In genomic region chr6:7238900-7239589, GRCh38 we compare ENCODE assay signal across 8 cellular contexts.
DNase-seq lines count a peak whose midpoint lies in the region; ATAC-seq and TF ChIP-seq lines count a peak whose summit lies in the region.
"Had no signal": no experiment of that assay in that cellular context is flagged by ENCODE, and none has a peak within 500 bp of the region (broad histone marks: within the 10 kb centered on the region; RNA-seq: fewer than 3 reads in every experiment).

No MANE protein-coding gene starts in this region.

- intact Hi-C loops in colonic mucosa (cut with DNase I) = no loop called here
- intact Hi-C loops in lower leg skin (cut with DNase I; ENCODE audit: low total_unique reads) = loop anchor here (10.0 kb wide), 1 partner anchor 334 kb away; no protein-coding TSS in a partner anchor

- peaks cover 25% of the 10 kb centered on the region for H3K4me1 ChIP-seq in colonic mucosa

- 31 to 43% methylated on average over 10 of the region's 10 CpGs for WGBS in lower leg skin, 2 donors

- TF ChIP-seq CTCF in colonic mucosa (IDR thresholded peaks at IDR 0.05) = peak; percentile 68
- peak in 1 of 3 donors; percentile 63 for TF ChIP-seq CTCF in lower leg skin (IDR thresholded peaks at IDR 0.05)

- no peaks in the 10 kb centered on the region for H3K9me3 ChIP-seq in colonic mucosa

- ATAC-seq in GM18502 (IDR thresholded peaks at IDR 0.05; ENCODE audit: poor library complexity, unreplicated experiment) = peak; percentile 49
- peak; percentile 46 for ATAC-seq in HG03280 (IDR thresholded peaks at IDR 0.05; ENCODE audit: unreplicated experiment)

- no peak overlapping the region for H3K4me3 ChIP-seq in colonic mucosa
- H3K4me3 ChIP-seq in lower leg skin (ENCODE audit: low read depth, poor library complexity, severe bottlenecking) = no peak overlapping the region
- H3K4me3 ChIP-seq: skin epidermis had no signal

- H3K27me3 ChIP-seq in colonic mucosa = no peaks in the 10 kb centered on the region

- H3K36me3 ChIP-seq in colonic mucosa = peaks cover 3% of the 10 kb centered on the region

- peak; percentile 64 for DNase-seq in NCI-H510A (lab: John Stamatoyannopoulos, UW)
- DNase-seq in activated CD4-positive, alpha-beta T cell treated with anti-CD3 and anti-CD28 coated beads for 24 hours (ENCODE audit: low read depth in 2 of 2) = peak; percentile 69 to 84
- DNase-seq in colonic mucosa = peak; percentile 94
- peak; percentile 84 to 96 for DNase-seq in lower leg skin (ENCODE audit: low spot score in 2 of 2)
- peak; percentile 41 for DNase-seq in stimulated activated CD8-positive, alpha-beta memory T cell treated with anti-CD3 and anti-CD28 coated beads, Interleukin-15, amount 100 ng/mL, for 24 hours (ENCODE audit: low read depth)

- H3K27ac ChIP-seq in colonic mucosa = no peak overlapping the region

- TF ChIP-seq POLR2A in lower leg skin (IDR thresholded peaks at IDR 0.05) = no peak

- peak overlapping the region; percentile 20 to 27 for H3K9ac ChIP-seq in colonic mucosa (ENCODE audit: low read depth in 2 of 2, low read length in 2 of 2)

Comparison
In these comparisons a context has a peak if more than half of its experiments do, and no peak if none do; other contexts are left out.
1. DNase-seq: peak in every context shown above with its lines; median percentile 94 in colonic mucosa; 90 in lower leg skin; 76 in activated CD4-positive, alpha-beta T cell treated with anti-CD3 and anti-CD28 coated beads for 24 hours; 64 in NCI-H510A; 41 in stimulated activated CD8-positive, alpha-beta memory T cell treated with anti-CD3 and anti-CD28 coated beads, Interleukin-15, amount 100 ng/mL, for 24 hours.